ENCODE assay signal across 32 cellular contexts in the genomic region with DNA sequence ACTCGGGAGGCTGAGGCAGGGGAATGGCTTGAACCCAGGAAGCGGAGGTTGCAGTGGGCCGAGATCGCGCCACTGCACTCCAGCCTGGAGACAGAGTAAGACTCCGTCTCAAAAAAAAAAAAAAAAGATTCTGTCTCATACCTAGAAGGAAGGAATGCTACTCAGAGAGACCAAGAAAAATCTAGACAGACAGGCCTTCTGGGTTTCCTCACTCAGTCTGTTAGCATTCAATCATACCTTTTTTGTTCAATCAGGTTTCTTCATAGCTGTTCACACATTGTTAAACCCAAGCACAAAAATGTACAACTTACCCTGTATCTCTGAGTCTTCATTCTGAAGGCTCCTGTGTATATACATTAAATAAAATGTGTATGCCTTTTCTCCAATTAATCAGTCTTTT. TPM values are rescaled to one million over a fixed set of nuclear protein-coding genes. Genes with fewer than 3 reads are reported as not detected.
DNase-seq lines count a peak whose midpoint lies in the region; ATAC-seq and TF ChIP-seq lines count a peak whose summit lies in the region.
"Had no signal": no experiment of that assay in that cellular context is flagged by ENCODE, and none has a peak within 500 bp of the region (broad histone marks: within the 10 kb centered on the region; RNA-seq: fewer than 3 reads in every experiment).

No MANE protein-coding gene starts in this region.

- H3K9ac ChIP-seq in trophoblast cell (ENCODE audit: low read length): no peak overlapping the region
- H3K9ac ChIP-seq: BLaER1; BLaER1 treated with 17β-estradiol and CSF1 and Interleukin-3, amounts not matched to agents 10 nM and 100 nM had no signal

- H3K79me1 ChIP-seq in trophoblast cell (ENCODE audit: low read length): peaks cover 16% of the 10 kb centered on the region

- H3K36me3 ChIP-seq in trophoblast cell (ENCODE audit: control insufficient read depth in 1 of 2, insufficient read depth in 2 of 2, low read length in 2 of 2): no peaks in the 10 kb centered on the region
- H3K36me3 ChIP-seq: BE2C; BLaER1; BLaER1 treated with 17β-estradiol and CSF1 and Interleukin-3, amounts not matched to agents 10 nM and 100 nM had no signal

- peaks cover 18% of the 10 kb centered on the region in 2 experiments for H3K4me1 ChIP-seq in trophoblast cell (ENCODE audit: control insufficient read depth in 1 of 2, insufficient read depth in 2 of 2, low read length in 2 of 2)
- H3K4me1 ChIP-seq: A549, BE2C had no signal

- H3K4me2 ChIP-seq in trophoblast cell (ENCODE audit: low read length): no peak overlapping the region
- H3K4me2 ChIP-seq: A549 had no signal

- no peak overlapping the region for H2BK120ac ChIP-seq in trophoblast cell (ENCODE audit: insufficient read depth, low read length, poor library complexity)

- no peaks in the 10 kb centered on the region for H3K9me3 Mint-ChIP-seq in mesothelial cell of epicardium
- peaks cover 4% of the 10 kb centered on the region for H3K9me3 Mint-ChIP-seq in type B pancreatic cell
- H3K9me3 Mint-ChIP-seq: CD4-positive, alpha-beta memory T cell; CD4-positive, alpha-beta T cell; CD8-positive, alpha-beta T cell had no signal

- H4K91ac ChIP-seq in trophoblast cell (ENCODE audit: low read depth, low read length): no peak overlapping the region

- peaks cover 4% of the 10 kb centered on the region for H3K36me3 Mint-ChIP-seq in mesothelial cell of epicardium
- peaks cover 3% of the 10 kb centered on the region for H3K36me3 Mint-ChIP-seq in type B pancreatic cell
- H3K36me3 Mint-ChIP-seq: CD14-positive monocyte; CD4-positive, alpha-beta memory T cell; CD4-positive, CD25-positive, alpha-beta regulatory T cell; CD8-positive, alpha-beta memory T cell had no signal

- no peaks in the 10 kb centered on the region for H3K27me3 Mint-ChIP-seq in mesothelial cell of epicardium (ENCODE audit: low read depth)
- H3K27me3 Mint-ChIP-seq in type B pancreatic cell: peaks cover 2% of the 10 kb centered on the region

- peak overlapping the region; percentile 25 for H3K27ac Mint-ChIP-seq in mesothelial cell of epicardium
- H3K27ac Mint-ChIP-seq in type B pancreatic cell: peak overlapping the region; percentile 69
- H3K27ac Mint-ChIP-seq: B cell; CD14-positive monocyte; CD4-positive, alpha-beta memory T cell; CD4-positive, alpha-beta T cell; CD4-positive, CD25-positive, alpha-beta regulatory T cell; CD8-positive, alpha-beta T cell had no signal

- H3K79me2 ChIP-seq in trophoblast cell (ENCODE audit: control insufficient read depth, insufficient read depth, low read length, poor library complexity): peaks cover 4% of the 10 kb centered on the region

- DNase-seq in mesothelial cell of epicardium (ENCODE audit: low spot score in 2 of 2, unreplicated experiment in 2 of 2): no peak
- peak; percentile 73 to 91 for DNase-seq in trophoblast cell
- DNase-seq in type B pancreatic cell (ENCODE audit: extremely low spot score, unreplicated experiment): no peak
- DNase-seq in RPMI8226: no peak
- DNase-seq: 8988T; ACHN; AML-193; BE2C; Caco-2; Calu3; CD4-positive, alpha-beta memory T cell; CD4-positive, alpha-beta T cell; CD4-positive, CD25-positive, alpha-beta regulatory T cell; CD8-positive, alpha-beta memory T cell; CD8-positive, alpha-beta T cell; COR-L47; DMS 273 treated with DMSO at 0.1 percent for 48 hours; DMS153; DMS53; DMS79; DMS79 treated with DMSO at 0.1 percent for 48 hours; DND-41; EL had no signal

- no peak overlapping the region for H3K4me3 Mint-ChIP-seq in mesothelial cell of epicardium
- H3K4me3 Mint-ChIP-seq in type B pancreatic cell: no peak overlapping the region
- H3K4me3 Mint-ChIP-seq: B cell; CD14-positive monocyte; CD4-positive, alpha-beta memory T cell; CD4-positive, alpha-beta T cell; CD4-positive, CD25-positive, alpha-beta regulatory T cell; CD8-positive, alpha-beta memory T cell; CD8-positive, alpha-beta T cell had no signal

- no peak overlapping the region for H3K23ac ChIP-seq in trophoblast cell (ENCODE audit: low read length)

- TF ChIP-seq CTCF in mesothelial cell of epicardium (IDR thresholded peaks at IDR 0.05; ENCODE audit: unreplicated experiment) (no peak), type B pancreatic cell (conservative IDR thresholded peaks at IDR 0.05) (no peak)

- H2AFZ ChIP-seq in trophoblast cell (ENCODE audit: insufficient read depth, low read length, poor library complexity): no peak overlapping the region

- H3K4me3 ChIP-seq in trophoblast cell (ENCODE audit: low read depth, low read length): no peak overlapping the region
- H3K4me3 ChIP-seq: A549; BLaER1; BLaER1 treated with 17β-estradiol and CSF1 and Interleukin-3, amounts not matched to agents 10 nM and 100 nM had no signal

- peaks cover 11% of the 10 kb centered on the region for H3K4me1 Mint-ChIP-seq in mesothelial cell of epicardium
- peaks cover 19% of the 10 kb centered on the region for H3K4me1 Mint-ChIP-seq in type B pancreatic cell (ENCODE audit: unreplicated experiment)

- no CpG with 5 or more reads among the region's 6 CpGs for WGBS in trophoblast cell (ENCODE audit: extremely low coverage, insufficient coverage, insufficient read length)

- H3K4ac ChIP-seq in trophoblast cell (ENCODE audit: low read depth, low read length): no peak overlapping the region

- no peak overlapping the region for H2AK5ac ChIP-seq in trophoblast cell (ENCODE audit: low read length)

- H4K12ac ChIP-seq in trophoblast cell (ENCODE audit: low read depth, low read length): no peak overlapping the region

- no peak overlapping the region for H2BK5ac ChIP-seq in trophoblast cell (ENCODE audit: low read depth, low read length, poor library complexity)

- H3K27me3 ChIP-seq in trophoblast cell (ENCODE audit: insufficient read depth, low read length): no peaks in the 10 kb centered on the region
- H3K27me3 ChIP-seq: BE2C, BLaER1 had no signal

- no peak overlapping the region for H3K27ac ChIP-seq in trophoblast cell (ENCODE audit: low read depth, low read length)
- H3K27ac ChIP-seq: 22Rv1; A549; BLaER1; BLaER1 treated with 17β-estradiol and CSF1 and Interleukin-3, amounts not matched to agents 10 nM and 100 nM; C4-2B had no signal

- no peak overlapping the region for H2BK12ac ChIP-seq in trophoblast cell (ENCODE audit: low read length)

- H4K8ac ChIP-seq in trophoblast cell (ENCODE audit: low read depth, low read length): no peak overlapping the region

- H3K9me3 ChIP-seq in trophoblast cell (ENCODE audit: insufficient read depth, low read depth, low read length): no peaks in the 10 kb centered on the region
- H3K9me3 ChIP-seq: A549, BE2C, BLaER1 had no signal

- H3K18ac ChIP-seq in trophoblast cell (ENCODE audit: low read length): no peak overlapping the region

- no peak overlapping the region for H3K14ac ChIP-seq in trophoblast cell (ENCODE audit: low read length)

- ATAC-seq in HG03342 (IDR thresholded peaks at IDR 0.05; ENCODE audit: unreplicated experiment): no peak
- ATAC-seq in GM18502 (IDR thresholded peaks at IDR 0.05; ENCODE audit: poor library complexity, unreplicated experiment): no peak
- ATAC-seq: A549; CD8-positive, alpha-beta T cell had no signal

RNA-seq across cellular contexts. Expression of a gene that starts 40.5 kb away (rescaled TPM):
- 8.2 to 9.0 TPM (median 8.9 TPM) in 3 replicates for total RNA-seq in mesothelial cell of epicardium
- 18.8 and 20.9 TPM in 2 replicates for polyA plus RNA-seq in trophoblast cell (2013)
- total RNA-seq in type B pancreatic cell (ENCODE audit: low replicate concordance): 11.5 and 17.8 TPM in 2 replicates

Comparison
In these comparisons a context has a peak if more than half of its experiments do, and no peak if none do; other contexts are left out.
1. DNase-seq: peak in trophoblast cell (2 of 2); none in mesothelial cell of epicardium (0 of 2), type B pancreatic cell (single experiment) and RPMI8226 (single experiment).